17 cellular contexts compared by ENCODE assay signal in the genomic region with DNA sequence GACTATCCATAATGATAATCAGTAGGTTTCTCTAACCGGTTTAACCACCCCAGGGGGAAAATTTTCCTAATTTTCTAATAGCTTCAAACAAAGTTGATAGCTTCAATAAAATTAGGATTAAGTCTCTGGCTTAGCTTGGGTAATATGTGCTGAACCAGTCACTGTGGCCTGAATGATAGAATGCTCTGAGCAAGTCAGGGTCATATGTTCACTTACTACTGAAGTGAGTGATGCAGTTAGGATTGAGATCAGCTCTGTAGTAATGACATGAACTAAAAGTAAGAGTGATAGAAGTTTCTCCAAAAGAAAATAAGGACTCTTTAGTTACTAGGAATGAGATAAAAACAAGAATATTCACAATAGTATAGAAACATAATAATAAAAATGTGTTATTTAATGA. TPM values are rescaled to one million over a fixed set of nuclear protein-coding genes. Genes with fewer than 3 reads are reported as not detected.
DNase-seq lines count a peak whose midpoint lies in the region; ATAC-seq, FAIRE-seq and TF ChIP-seq lines count a peak whose summit lies in the region.
"Had no signal": no experiment of that assay in that cellular context is flagged by ENCODE, and none has a peak within 500 bp of the region (broad histone marks: within the 10 kb centered on the region; RNA-seq: fewer than 3 reads in every experiment).

No MANE protein-coding gene starts in this region.

- H3K4me1 ChIP-seq in GM12878 (ENCODE audit: control insufficient read depth, insufficient read depth, low read length): 0 out of 2 replicates have a peak, but pooled peaks cover 2% of the 10 kb centered on the region
- peaks cover 44% of the 10 kb centered on the region for H3K4me1 ChIP-seq in keratinocyte (ENCODE audit: control insufficient read depth, extremely low read depth, insufficient read depth, low read length)
- no peaks in the 10 kb centered on the region for H3K4me1 ChIP-seq in HepG2 (ENCODE audit: insufficient read depth, low read length)
- H3K4me1 ChIP-seq in prostate gland (replicated peaks): no peaks in the 10 kb centered on the region
- H3K4me1 ChIP-seq: neural progenitor cell, right lobe of liver had no signal

- peak; percentile 19 for DNase-seq in ACHN
- DNase-seq in H54 (ENCODE audit: insufficient read length, low spot score): no peak
- DNase-seq in GM12878 (ENCODE audit: low read depth, low spot score): no peak
- DNase-seq in keratinocyte (ENCODE audit: low read depth, low spot score): no peak
- DNase-seq in HepG2 (ENCODE audit: low spot score): no peak
- DNase-seq in stimulated activated naive B cell treated with anti-CD40 and anti-IgM and Interleukin-4, amounts not matched to agents 10 μg/mL and 1 μg/mL and 100 μg/mL, for 72 hours: no peak
- DNase-seq in prostate gland (ENCODE audit: low spot score): no peak
- DNase-seq: activated effector memory CD4-positive, alpha-beta T cell treated with Interleukin-2 at 50 U/mL for 16 hours; foreskin melanocyte; mesendoderm; NCI-H1092 treated with DMSO at 0.1 percent for 48 hours; right lobe of liver; SIG-M5; upper lobe of right lung had no signal

- no peaks in the 10 kb centered on the region for H3K27me3 Mint-ChIP-seq in stimulated activated naive B cell treated with anti-CD40 and anti-IgM and Interleukin-4, amounts not matched to agents 10 μg/mL and 1 μg/mL and 100 μg/mL, for 72 hours
- H3K27me3 Mint-ChIP-seq: B cell had no signal

- BruUV-seq in GM12878 (replicated peaks; lab: Mats Ljungman, UMichigan) (no TSS peak), HepG2 (replicated peaks; lab: Mats Ljungman, UMichigan) (no TSS peak)

- H4K20me1 ChIP-seq in GM12878 (ENCODE audit: control insufficient read depth, insufficient read depth) (no peaks in the 10 kb centered on the region), keratinocyte (ENCODE audit: control insufficient read depth, extremely low read depth, insufficient read depth, low read length) (no peaks in the 10 kb centered on the region), HepG2 (ENCODE audit: insufficient read depth, low read length) (no peaks in the 10 kb centered on the region)

- peaks cover 2 to 4% of the 10 kb centered on the region in 2 donors for H3K9me3 Mint-ChIP-seq in stimulated activated naive B cell treated with anti-CD40 and anti-IgM and Interleukin-4, amounts not matched to agents 10 μg/mL and 1 μg/mL and 100 μg/mL, for 72 hours

- H3K4me3 ChIP-seq in GM12878 (no peak overlapping the region), keratinocyte (ENCODE audit: control insufficient read depth in 2 of 3, extremely low read depth in 1 of 3, insufficient read depth in 2 of 3, low read depth in 1 of 3, low read length in 3 of 3) (no peak overlapping the region), HepG2 (replicated peaks in 1 of 3; ENCODE audit: insufficient read depth in 1 of 3, low read depth in 2 of 3, low read length in 3 of 3) (no peak overlapping the region), prostate gland (no peak overlapping the region)
- H3K4me3 ChIP-seq: neural progenitor cell, right lobe of liver, upper lobe of right lung had no signal

- H3K36me3 ChIP-seq in GM12878 (ENCODE audit: control insufficient read depth in 2 of 2, insufficient read depth in 2 of 2, low read length in 1 of 2) (peaks cover 0 to 2% of the 10 kb centered on the region in 2 experiments; a peak in 2 of 4 replicates), keratinocyte (ENCODE audit: control insufficient read depth in 2 of 2, extremely low read depth in 1 of 2, insufficient read depth in 2 of 2, low read length in 2 of 2) (no peaks in the 10 kb centered on the region), HepG2 (replicated peaks in 1 of 2; ENCODE audit: control insufficient read depth in 1 of 2, insufficient read depth in 2 of 2, low read length in 2 of 2) (peaks cover 0 to 2% of the 10 kb centered on the region in 2 experiments; a peak in 3 of 5 replicates), prostate gland (no peaks in the 10 kb centered on the region)
- H3K36me3 ChIP-seq: right lobe of liver, upper lobe of right lung had no signal

- in situ Hi-C loops in ACHN (cut with HindIII; ENCODE audit: low pct_ligation_motif_present, low pct_unique_long_range_greater_than_20kb, low sequenced_read_pairs) (no loop called here), GM12878 (cut with MboI) (no loop called here), HepG2 (cut with HindIII; ENCODE audit: extremely low pct_ligation_motif_present, low pct_unique_long_range_greater_than_20kb) (no loop called here)

- TF ChIP-seq POLR2A in H54 (IDR thresholded peaks at IDR 0.05; ENCODE audit: low read depth, low read length): no peak
- TF ChIP-seq POLR2A in GM12878 (IDR thresholded peaks at IDR 0.05; ENCODE audit: low read depth, low read length): no peak
- no peak for TF ChIP-seq POLR2A in HepG2 (IDR thresholded peaks at IDR 0.05; ENCODE audit: insufficient read depth in 1 of 2, low read depth in 2 of 2, low read length in 2 of 2)
- no peak for TF ChIP-seq POLR2A in prostate gland (IDR thresholded peaks at IDR 0.05)

- TF ChIP-seq RAD21 in GM12878 (IDR thresholded peaks at IDR 0.05; ENCODE audit: insufficient read depth, low read depth, low read length) (no peak), HepG2 (CRISPR knock-in tag; IDR thresholded peaks at IDR 0.05) (no peak)

- H3K9ac ChIP-seq in GM12878 (ENCODE audit: control insufficient read depth, insufficient read depth, low read length) (no peak overlapping the region), keratinocyte (ENCODE audit: control insufficient read depth, extremely low read depth, insufficient read depth, low read length) (no peak overlapping the region), HepG2 (ENCODE audit: insufficient read depth, low read depth, low read length) (no peak overlapping the region)
- H3K9ac ChIP-seq: neural progenitor cell had no signal

- RAD21 ChIA-PET in GM12878 (lab: Charles Lee; ENCODE audit: unreplicated experiment): no interaction called here

- H3K9me1 ChIP-seq in keratinocyte (ENCODE audit: control insufficient read depth, extremely low read depth, insufficient read depth, low read length): no peaks in the 10 kb centered on the region

- intact Hi-C loops in GM12878 (cut with micrococcal nuclease; ENCODE audit: unreplicated experiment): no loop called here
- intact Hi-C loops in HepG2 (cut with micrococcal nuclease; ENCODE audit: unreplicated experiment): no loop called here
- intact Hi-C loops in prostate gland (cut with DNase I): no loop called here

- 22% methylated on average over 1 of the region's 1 CpG for WGBS in GM12878 (ENCODE audit: insufficient coverage, insufficient replicate concordance, low lambda C conversion rate, missing lambda C conversion rate)
- 95% methylated on average over 1 of the region's 1 CpG for WGBS in HepG2 (ENCODE audit: low lambda C conversion rate)
- WGBS in prostate gland: 68% methylated on average over 1 of the region's 1 CpG

- H3K4me1 Mint-ChIP-seq in stimulated activated naive B cell treated with anti-CD40 and anti-IgM and Interleukin-4, amounts not matched to agents 10 μg/mL and 1 μg/mL and 100 μg/mL, for 72 hours: peaks cover 21 to 23% of the 10 kb centered on the region in 2 donors
- H3K4me1 Mint-ChIP-seq: neural progenitor cell had no signal

- no peak for TF ChIP-seq CTCF in GM12878 (IDR thresholded peaks at IDR 0.05 in 2 of 3, conservative IDR thresholded peaks at IDR 0.05 in 1 of 3; ENCODE audit: control insufficient read depth in 2 of 3, extremely low read depth in 1 of 3, insufficient read depth in 1 of 3, low read depth in 3 of 3, low read length in 3 of 3)
- no peak for TF ChIP-seq CTCF in keratinocyte (optimal IDR thresholded peaks at IDR 0.05 in 1 of 3, IDR thresholded peaks at IDR 0.05 in 1 of 3, conservative IDR thresholded peaks at IDR 0.05 in 1 of 3; ENCODE audit: extremely low read depth in 1 of 3, insufficient read depth in 2 of 3, low read length in 3 of 3)
- TF ChIP-seq CTCF in HepG2 (CRISPR knock-in tag; IDR thresholded peaks at IDR 0.05): no peak
- TF ChIP-seq CTCF in prostate gland (IDR thresholded peaks at IDR 0.05): no peak

- H3K27ac Mint-ChIP-seq in stimulated activated naive B cell treated with anti-CD40 and anti-IgM and Interleukin-4, amounts not matched to agents 10 μg/mL and 1 μg/mL and 100 μg/mL, for 72 hours: no peak overlapping the region
- H3K27ac Mint-ChIP-seq: B cell, neural progenitor cell had no signal

- H3K27me3 ChIP-seq in GM12878 (replicated peaks in 1 of 2; ENCODE audit: control insufficient read depth in 2 of 2, insufficient read depth in 2 of 2, low read length in 1 of 2) (no peaks in the 10 kb centered on the region), keratinocyte (ENCODE audit: control insufficient read depth, extremely low read depth, insufficient read depth, low read length) (no peaks in the 10 kb centered on the region), HepG2 (ENCODE audit: control insufficient read depth in 1 of 2, insufficient read depth in 2 of 2, low read length in 2 of 2) (no peaks in the 10 kb centered on the region), prostate gland (replicated peaks; ENCODE audit: insufficient read depth) (no peaks in the 10 kb centered on the region)
- H3K27me3 ChIP-seq: neural progenitor cell, right lobe of liver, upper lobe of right lung had no signal

- H3K4me2 ChIP-seq in GM12878 (ENCODE audit: control insufficient read depth, insufficient read depth): no peak overlapping the region
- H3K4me2 ChIP-seq in keratinocyte (ENCODE audit: control insufficient read depth, extremely low read depth, insufficient read depth, low read depth, low read length): no peak overlapping the region
- H3K4me2 ChIP-seq in HepG2 (ENCODE audit: low read depth, low read length): no peak overlapping the region
- H3K4me2 ChIP-seq: neural progenitor cell had no signal

- POLR2A ChIA-PET in GM12878 (lab: Charles Lee) (interaction anchor here (0.7 kb wide), 1 partner anchor 401 kb away, joined by 3 read pairs; no protein-coding TSS in a partner anchor), HepG2 (lab: Yijun Ruan, JAX) (no interaction called here)

- ATAC-seq in GM12878 (peak; percentile 57; the same call in 2 of the 3 replicates), HepG2 (no peak), esophagus mucosa (no peak)
- no peak for ATAC-seq in stimulated activated naive B cell treated with anti-CD40 and anti-IgM and Interleukin-4, amounts not matched to agents 10 μg/mL and 1 μg/mL and 100 μg/mL, for 72 hours (replicated peaks)
- ATAC-seq: right lobe of liver, upper lobe of right lung had no signal

- TF ChIP-seq EP300 in GM12878 (IDR thresholded peaks at IDR 0.05; ENCODE audit: borderline replicate concordance in 1 of 2, control insufficient read depth in 1 of 2, low read depth in 2 of 2, low read length in 2 of 2) (no peak), HepG2 (IDR thresholded peaks at IDR 0.05; ENCODE audit: low read depth in 2 of 2, low read length in 2 of 2) (no peak), HepG2 (CRISPR knock-in tag; IDR thresholded peaks at IDR 0.05; ENCODE audit: borderline replicate concordance) (no peak)

- H2AFZ ChIP-seq in GM12878 (ENCODE audit: control insufficient read depth, low read depth, low read length) (no peak overlapping the region), keratinocyte (ENCODE audit: control insufficient read depth, low read length) (no peak overlapping the region), HepG2 (ENCODE audit: low read length) (no peak overlapping the region)
- H2AFZ ChIP-seq: neural progenitor cell had no signal

- peaks cover 27 to 41% of the 10 kb centered on the region in 2 donors for H3K36me3 Mint-ChIP-seq in stimulated activated naive B cell treated with anti-CD40 and anti-IgM and Interleukin-4, amounts not matched to agents 10 μg/mL and 1 μg/mL and 100 μg/mL, for 72 hours

- H3K27ac ChIP-seq in GM12878 (ENCODE audit: control insufficient read depth, insufficient read depth) (no peak overlapping the region), keratinocyte (ENCODE audit: control insufficient read depth, insufficient read depth, low read length) (peak overlapping the region; percentile 75), HepG2 (ENCODE audit: extremely low read length, insufficient read depth, low read length) (no peak overlapping the region), prostate gland (no peak overlapping the region)
- H3K27ac ChIP-seq: neural progenitor cell, right lobe of liver, upper lobe of right lung had no signal

- FAIRE-seq in H54 (lab: Jason Lieb, UNC) (peak; percentile 64), GM12878 (lab: Jason Lieb, UNC) (no peak), keratinocyte (lab: Jason Lieb, UNC) (no peak), HepG2 (lab: Jason Lieb, UNC) (no peak)

- no peak overlapping the region for H3K4me3 Mint-ChIP-seq in stimulated activated naive B cell treated with anti-CD40 and anti-IgM and Interleukin-4, amounts not matched to agents 10 μg/mL and 1 μg/mL and 100 μg/mL, for 72 hours
- H3K4me3 Mint-ChIP-seq: B cell, neural progenitor cell had no signal

- H3K79me2 ChIP-seq in GM12878 (ENCODE audit: control insufficient read depth, insufficient read depth, low read length): peaks cover 13% of the 10 kb centered on the region
- H3K79me2 ChIP-seq in keratinocyte (ENCODE audit: control insufficient read depth, insufficient read depth, low read length): peaks cover 14% of the 10 kb centered on the region
- peaks cover 16% of the 10 kb centered on the region for H3K79me2 ChIP-seq in HepG2 (ENCODE audit: insufficient read depth, low read length)

- H3K9me3 ChIP-seq in GM12878 (replicated peaks; ENCODE audit: control insufficient read depth, insufficient read depth, low read length) (0 out of 3 replicates have a peak, but pooled peaks cover 2% of the 10 kb centered on the region), keratinocyte (ENCODE audit: control insufficient read depth, low read depth, low read length) (no peaks in the 10 kb centered on the region), HepG2 (ENCODE audit: low read length) (no peaks in the 10 kb centered on the region), prostate gland (no peaks in the 10 kb centered on the region)
- H3K9me3 ChIP-seq: right lobe of liver, upper lobe of right lung had no signal

- dilution Hi-C loops in keratinocyte (cut with MboI; ENCODE audit: extremely low pct_ligation_motif_present, low sequenced_read_pairs): no loop called here

- SMC1A ChIA-PET in GM12878 (lab: Charles Lee; ENCODE audit: uncharacterized antibody, unreplicated experiment): no interaction called here

- CTCF ChIA-PET in GM12878 (lab: Yijun Ruan, JAX) (interaction anchor here (1.0 to 1.2 kb wide), 3 partner anchors 10 to 198 kb away, joined by 4 to 6 read pairs (median 4); no protein-coding TSS in a partner anchor), HepG2 (lab: Yijun Ruan, JAX; ENCODE audit: low intra/inter-chr PET ratio, low total read pairs) (no interaction called here)

RNA-seq across cellular contexts. Expression of a gene that starts 32.6 kb away (rescaled TPM):
- 273 TPM in 2 replicates for total RNA-seq in GM12878 (2013; cell fraction: nucleolus; rRNA removed)
- 32.9 and 35.7 TPM in 2 replicates for total RNA-seq in GM12878 (2014; rRNA removed)
- 35.6 and 41.4 TPM in 2 replicates for total RNA-seq in GM12878 (2014; rRNA removed; fragmentation: Illumina TruSeq; extraction: Trizol)
- total RNA-seq in GM12878 (2021): 55.6 and 69.4 TPM in 2 replicates
- polyA plus RNA-seq in GM12878 (2011; ENCODE audit: low read depth): 9.5 TPM
- 38.9 and 69.8 TPM in 2 replicates for polyA plus RNA-seq in GM12878 (2011; rRNA removed)
- 19.7 and 20.9 TPM in 2 replicates for polyA plus RNA-seq in GM12878 (2011; cell fraction: cytosol; rRNA removed)
- 69.7 and 82.9 TPM in 2 replicates for polyA plus RNA-seq in GM12878 (2011; cell fraction: nucleus; rRNA removed)
- polyA plus RNA-seq in GM12878 (2012): 20.0 and 23.5 TPM in 2 replicates
- polyA plus RNA-seq in GM12878 (2014; fragmentation: Illumina TruSeq; extraction: Trizol): 22.3 and 26.9 TPM in 2 replicates
- 10 to 100 TPM; 12.3 to 16.3 TPM for polyA plus RNA-seq in GM12878 (2014; fragmentation: Nextera tagmentation; extraction: Ambion mirVana)
- 12.3 and 15.2 TPM in 2 replicates for polyA plus RNA-seq in GM12878 (2014; rRNA removed)
- polyA plus RNA-seq in GM12878 (2016; fragmentation: Nextera tagmentation; extraction: Ambion mirVana): 10 to 100 TPM; 44.8 to 47.5 TPM
- 170 and 178 TPM in 2 replicates for polyA minus RNA-seq in GM12878 (2011; rRNA and poly(A)+ RNA removed)
- polyA minus RNA-seq in GM12878 (2011; cell fraction: cytosol; rRNA and poly(A)+ RNA removed): 83.8 and 99.2 TPM in 2 replicates
- polyA minus RNA-seq in GM12878 (2011; cell fraction: nucleus; rRNA and poly(A)+ RNA removed): 225 and 375 TPM in 2 replicates
- polyA plus RNA-seq in keratinocyte: 12.0 to 20.3 TPM (median 14.0 TPM) in 3 replicates
- 17.3 TPM for polyA plus RNA-seq in keratinocyte (2011; ENCODE audit: low read depth)
- polyA plus RNA-seq in keratinocyte (2011; cell fraction: cytosol; rRNA removed): 4.1 and 9.8 TPM in 2 replicates
- polyA plus RNA-seq in keratinocyte (2011; cell fraction: nucleus; rRNA removed): 31.3 and 45.7 TPM in 2 replicates
- 15.0 and 16.5 TPM in 2 replicates for polyA plus RNA-seq in keratinocyte (2012; ENCODE audit: low replicate concordance)
- polyA minus RNA-seq in keratinocyte: 11.3 to 58.0 TPM (median 37.4 TPM) in 3 replicates
- 15.3 TPM for polyA minus RNA-seq in keratinocyte (2011; cell fraction: cytosol; rRNA and poly(A)+ RNA removed)
- polyA minus RNA-seq in keratinocyte (2011; cell fraction: nucleus; rRNA and poly(A)+ RNA removed): 113 and 121 TPM in 2 replicates
- total RNA-seq in HepG2 (2016; rRNA removed; fragmentation: Illumina TruSeq; extraction: Trizol): 43.9 and 55.7 TPM in 2 replicates
- 23.5 and 25.2 TPM in 2 replicates for total RNA-seq in HepG2 (2016; cell fraction: cytosol; rRNA removed; fragmentation: Illumina TruSeq; extraction: Trizol; ENCODE audit: low read depth)
- 35.8 and 56.9 TPM in 2 replicates for total RNA-seq in HepG2 (2016; cell fraction: insoluble cytoplasmic fraction; rRNA removed; fragmentation: Illumina TruSeq; extraction: Trizol)
- total RNA-seq in HepG2 (2016; cell fraction: membrane; rRNA removed; fragmentation: Illumina TruSeq; extraction: Trizol): 13.3 and 14.5 TPM in 2 replicates
- total RNA-seq in HepG2 (2016; cell fraction: nucleus; rRNA removed; fragmentation: Illumina TruSeq; extraction: Trizol): 69.6 and 81.1 TPM in 2 replicates
- polyA plus RNA-seq in HepG2 (2011; rRNA removed): 13.7 and 14.4 TPM in 2 replicates
- 7.5 and 9.8 TPM in 2 replicates for polyA plus RNA-seq in HepG2 (2011; cell fraction: cytosol; rRNA removed)
- 31.0 and 39.2 TPM in 2 replicates for polyA plus RNA-seq in HepG2 (2011; cell fraction: nucleus; rRNA removed)
- polyA plus RNA-seq in HepG2 (2012): 23.5 and 23.7 TPM in 2 replicates
- polyA plus RNA-seq in HepG2 (2016; cell fraction: cytosol; fragmentation: Illumina TruSeq; extraction: Trizol; ENCODE audit: low read depth): 0.94 TPM in 2 replicates
- 18.1 and 22.3 TPM in 2 replicates for polyA plus RNA-seq in HepG2 (2016; cell fraction: insoluble cytoplasmic fraction; fragmentation: Illumina TruSeq; extraction: Trizol; ENCODE audit: low read depth)
- 1.8 and 2.3 TPM in 2 replicates for polyA plus RNA-seq in HepG2 (2016; cell fraction: membrane; fragmentation: Illumina TruSeq; extraction: Trizol; ENCODE audit: low read depth)
- polyA plus RNA-seq in HepG2 (2016; cell fraction: nucleus; fragmentation: Illumina TruSeq; extraction: Trizol; ENCODE audit: insufficient read depth, low read depth): 57.9 and 62.1 TPM in 2 replicates
- 72.9 and 104 TPM in 2 replicates for polyA minus RNA-seq in HepG2 (2011; rRNA and poly(A)+ RNA removed; ENCODE audit: low replicate concordance)
- 53.1 and 57.3 TPM in 2 replicates for polyA minus RNA-seq in HepG2 (2011; cell fraction: cytosol; rRNA and poly(A)+ RNA removed)
- polyA minus RNA-seq in HepG2 (2011; cell fraction: nucleus; rRNA and poly(A)+ RNA removed): 188 and 199 TPM in 2 replicates
- total RNA-seq in prostate gland: 10 to 100 TPM; 48.0 to 64.2 TPM
- 26.9 TPM for total RNA-seq in esophagus mucosa
